In genomic region chr15:77926789-77927188, GRCh38 we compare ENCODE assay signal across 8 cellular contexts.
DNase-seq lines count a peak whose midpoint lies in the region; ATAC-seq and TF ChIP-seq lines count a peak whose summit lies in the region.
"Not testable (repeated sequence)": the region's sequence is repeated elsewhere in the genome, so short reads cannot be mapped to it uniquely, and the experiment has no call there.

No MANE protein-coding gene starts in this region.

- H3K27me3 ChIP-seq in BE2C, neural progenitor cell: not testable (repeated sequence)

- in situ Hi-C loops in KBM-7 (cut with MboI; ENCODE audit: low pct_unique_long_range_greater_than_20kb, low sequenced_read_pairs), result not testable (repeated sequence)

- H3K9ac ChIP-seq in neural progenitor cell, result not testable (repeated sequence)

- CTCF ChIA-PET in OCI-LY7 (lab: Charles Lee; ENCODE audit: unreplicated experiment); activated CD4-positive, alpha-beta T cell treated with anti-CD3 and anti-CD28 coated beads for 36 hours (lab: Charles Lee): not testable (repeated sequence)

- H3K4me1 ChIP-seq in BE2C; OCI-LY7 (ENCODE audit: insufficient read depth, low read length, poor library complexity, severe bottlenecking); neural progenitor cell: not testable (repeated sequence)

- peak overlapping the region; percentile 31 for H3K4me3 ChIP-seq in BE2C (ENCODE audit: low read depth, low read length)
- H3K4me3 ChIP-seq in GM12865 (ENCODE audit: low read depth, low read length); OCI-LY7 (ENCODE audit: low read depth, low read length, poor library complexity, severe bottlenecking); fibroblast of mammary gland (ENCODE audit: control insufficient read depth, low read depth, low read length); neural progenitor cell: not testable (repeated sequence)

- not testable (repeated sequence) for TF ChIP-seq CTCF in BE2C (IDR thresholded peaks at IDR 0.05; ENCODE audit: low read depth, low read length); GM12865 (IDR thresholded peaks at IDR 0.05; ENCODE audit: insufficient read depth, low read depth, low read length, missing control alignments); OCI-LY7 (conservative IDR thresholded peaks at IDR 0.05; ENCODE audit: low read length); fibroblast of mammary gland (conservative IDR thresholded peaks at IDR 0.05; ENCODE audit: control insufficient read depth, insufficient read depth, low read depth, low read length); neural progenitor cell (IDR thresholded peaks at IDR 0.05)

- H3K79me2 ChIP-seq in OCI-LY7 (ENCODE audit: insufficient read depth, low read depth, low read length); neural progenitor cell (ENCODE audit: low read depth): not testable (repeated sequence)

- H3K4me1 Mint-ChIP-seq in activated CD4-positive, alpha-beta T cell treated with anti-CD3 and anti-CD28 coated beads for 36 hours; neural progenitor cell: not testable (repeated sequence)

- intact Hi-C loops in OCI-LY7 (cut with micrococcal nuclease; ENCODE audit: unreplicated experiment); activated CD4-positive, alpha-beta T cell treated with anti-CD3 and anti-CD28 coated beads for 36 hours (cut with DNase I, micrococcal nuclease): not testable (repeated sequence)

- H3K27me3 Mint-ChIP-seq in activated CD4-positive, alpha-beta T cell treated with anti-CD3 and anti-CD28 coated beads for 36 hours; neural progenitor cell (ENCODE audit: insufficient read depth, low read depth): not testable (repeated sequence)

- BruUV-seq in OCI-LY7 (replicated peaks; lab: Mats Ljungman, UMichigan), result not testable (repeated sequence)

- H3K9me3 ChIP-seq in BE2C; OCI-LY7 (ENCODE audit: low read length); neural progenitor cell (ENCODE audit: low read depth): not testable (repeated sequence)

- not testable (repeated sequence) for H2AFZ ChIP-seq in OCI-LY7 (ENCODE audit: low read length); neural progenitor cell (replicated peaks)

- POLR2A ChIA-PET in OCI-LY7 (lab: Charles Lee), result interaction anchor here (0.6 kb wide), 1 partner anchor 97 kb away, joined by 3 read pairs; no protein-coding TSS in a partner anchor
- POLR2A ChIA-PET in activated CD4-positive, alpha-beta T cell treated with anti-CD3 and anti-CD28 coated beads for 36 hours (lab: Charles Lee), result not testable (repeated sequence)

- H3K9me3 Mint-ChIP-seq in activated CD4-positive, alpha-beta T cell treated with anti-CD3 and anti-CD28 coated beads for 36 hours (ENCODE audit: low read depth); neural progenitor cell: not testable (repeated sequence)

- not testable (repeated sequence) for H3K27ac Mint-ChIP-seq in activated CD4-positive, alpha-beta T cell treated with anti-CD3 and anti-CD28 coated beads for 36 hours; neural progenitor cell

- not testable (repeated sequence) for H3K36me3 ChIP-seq in BE2C; OCI-LY7 (ENCODE audit: insufficient read depth, low read length); neural progenitor cell

- peak; percentile 95 for DNase-seq in BE2C
- peak; percentile 32 for DNase-seq in GM12865 (ENCODE audit: low read depth)
- peak; percentile 33 for DNase-seq in KBM-7
- peak; percentile 1 for DNase-seq in NCI-H1930 (lab: John Stamatoyannopoulos, UW)
- DNase-seq in OCI-LY7 (ENCODE audit: low spot score), result peak; percentile 35
- DNase-seq in activated CD4-positive, alpha-beta T cell treated with anti-CD3 and anti-CD28 coated beads for 36 hours, result peak; percentile 30
- DNase-seq in fibroblast of mammary gland (ENCODE audit: low read depth), result peak; percentile 26
- peak; percentile 50 for DNase-seq in neural progenitor cell (ENCODE audit: low spot score)

- H3F3A ChIP-seq in neural progenitor cell (ENCODE audit: low read depth), result not testable (repeated sequence)

- H3K27ac ChIP-seq in OCI-LY7 (ENCODE audit: low read depth, low read length, poor library complexity, severe bottlenecking); neural progenitor cell: not testable (repeated sequence)

- ATAC-seq in activated CD4-positive, alpha-beta T cell treated with anti-CD3 and anti-CD28 coated beads for 36 hours, result not testable (repeated sequence)

- H3K36me3 Mint-ChIP-seq in activated CD4-positive, alpha-beta T cell treated with anti-CD3 and anti-CD28 coated beads for 36 hours (ENCODE audit: low read depth); neural progenitor cell: not testable (repeated sequence)

- not testable (repeated sequence) for H3K9me2 ChIP-seq in OCI-LY7 (ENCODE audit: insufficient read depth, low read length)

- not testable (repeated sequence) for H3K4me2 ChIP-seq in OCI-LY7 (ENCODE audit: low read length); neural progenitor cell

- H3K4me3 Mint-ChIP-seq in activated CD4-positive, alpha-beta T cell treated with anti-CD3 and anti-CD28 coated beads for 36 hours; neural progenitor cell: not testable (repeated sequence)

- not testable (repeated sequence) for H4K20me1 ChIP-seq in OCI-LY7 (ENCODE audit: insufficient read depth, low read length); neural progenitor cell (ENCODE audit: low read depth)

Comparison
In these comparisons a context has a peak if more than half of its experiments do, and no peak if none do; other contexts are left out.
1. DNase-seq: peak in every context shown above with its lines; median percentile 95 in BE2C; 50 in neural progenitor cell; 35 in OCI-LY7; 33 in KBM-7; 32 in GM12865; 30 in activated CD4-positive, alpha-beta T cell treated with anti-CD3 and anti-CD28 coated beads for 36 hours; 26 in fibroblast of mammary gland; 1 in NCI-H1930.